Comparison of ENCODE assay signal across 9 cellular contexts in genomic region chr7:24548390-24548789, GRCh38.
"Had no signal": no experiment of that assay in that cellular context is flagged by ENCODE, and none has a peak within 500 bp of the region (broad histone marks: within the 10 kb centered on the region; RNA-seq: fewer than 3 reads in every experiment).

No MANE protein-coding gene starts in this region.

- H3K4me1 ChIP-seq: HAP-1 had no signal

- H3K9ac ChIP-seq: GM23248 had no signal

- H3K4me3 Mint-ChIP-seq: GM23338, H9, HFFc6 had no signal

- H3K27ac ChIP-seq: GM23248 had no signal

- ATAC-seq: GM23338, HCT116 had no signal

- H3K9me3 ChIP-seq: HAP-1 had no signal

- DNase-seq: GM23248, GOT3, H7, H9, HCEC 1CT, HFFc6 had no signal

- H3K9me3 Mint-ChIP-seq: GM23338, H9, HFFc6 had no signal

- H3K36me3 ChIP-seq: HAP-1 had no signal

- H3K27ac Mint-ChIP-seq: GM23338, H9, HFFc6 had no signal

- H3K4me3 ChIP-seq: GM23248, GM23338, HAP-1 had no signal

- H3K4me2 ChIP-seq: GM23338 had no signal

- H3K4me1 Mint-ChIP-seq: GM23338 had no signal

- H2AFZ ChIP-seq: GM23248, GM23338 had no signal
